1 cellular context compared by ENCODE assay signal in the genomic region with DNA sequence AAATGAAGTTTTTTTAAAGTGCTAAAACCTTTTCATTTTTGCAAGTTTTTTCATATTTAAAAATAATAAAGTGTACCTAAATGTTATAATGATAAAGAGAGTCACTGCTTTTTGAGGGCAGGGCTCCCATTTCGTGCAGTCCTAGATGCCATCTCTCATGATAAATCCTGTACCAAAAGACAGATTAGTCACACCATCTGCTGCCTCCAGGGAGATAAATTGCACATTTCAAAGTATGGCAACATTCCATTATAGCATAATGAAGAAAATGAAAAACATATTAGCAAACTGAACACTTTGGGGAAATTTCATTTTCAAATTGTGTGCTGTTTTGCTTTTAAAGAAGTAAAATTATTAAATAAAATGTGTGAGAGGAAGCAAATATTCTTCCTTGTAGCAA.
TF ChIP-seq lines count a peak whose summit lies in the region.

No MANE protein-coding gene starts in this region.

TF ChIP-seq in H1, 55 proteins besides CTCF, POLR2A, EP300 and RAD21:
- TF ChIP-seq SIRT6 (IDR thresholded peaks at IDR 0.05; ENCODE audit: low read length) (no peak), POU5F1 (IDR thresholded peaks at IDR 0.05; ENCODE audit: low read depth, low read length) (no peak), KDM4A (IDR thresholded peaks at IDR 0.05; ENCODE audit: low read depth, low read length, severe bottlenecking) (no peak), SAP30 (IDR thresholded peaks at IDR 0.05; ENCODE audit: insufficient read depth, insufficient replicate concordance, low read length) (no peak), KDM5A (IDR thresholded peaks at IDR 0.05; ENCODE audit: low read length) (no peak), TAF7 (optimal IDR thresholded peaks at IDR 0.05; ENCODE audit: borderline replicate concordance, low read depth, low read length) (no peak), BRCA1 (IDR thresholded peaks at IDR 0.05; ENCODE audit: low read depth, low read length) (no peak), SIX5 (IDR thresholded peaks at IDR 0.05; ENCODE audit: low read depth, low read length) (no peak), JUN (IDR thresholded peaks at IDR 0.05; ENCODE audit: low read depth, low read length) (no peak), YY1 (IDR thresholded peaks at IDR 0.05; ENCODE audit: low read depth, low read length) (no peak), CTBP2 (IDR thresholded peaks at IDR 0.05; ENCODE audit: borderline replicate concordance, insufficient read depth, insufficient read length, low read length) (no peak), SP2 (IDR thresholded peaks at IDR 0.05; ENCODE audit: low read length) (no peak), CBX8 (IDR thresholded peaks at IDR 0.05; ENCODE audit: borderline replicate concordance, low read depth, low read length) (no peak), SUZ12 (IDR thresholded peaks at IDR 0.05; ENCODE audit: low read length) (no peak), RNF2 (IDR thresholded peaks at IDR 0.05; ENCODE audit: borderline replicate concordance, low read depth, low read length, missing control alignments, poor library complexity, severe bottlenecking) (no peak)
- TF ChIP-seq, protein P1, sequence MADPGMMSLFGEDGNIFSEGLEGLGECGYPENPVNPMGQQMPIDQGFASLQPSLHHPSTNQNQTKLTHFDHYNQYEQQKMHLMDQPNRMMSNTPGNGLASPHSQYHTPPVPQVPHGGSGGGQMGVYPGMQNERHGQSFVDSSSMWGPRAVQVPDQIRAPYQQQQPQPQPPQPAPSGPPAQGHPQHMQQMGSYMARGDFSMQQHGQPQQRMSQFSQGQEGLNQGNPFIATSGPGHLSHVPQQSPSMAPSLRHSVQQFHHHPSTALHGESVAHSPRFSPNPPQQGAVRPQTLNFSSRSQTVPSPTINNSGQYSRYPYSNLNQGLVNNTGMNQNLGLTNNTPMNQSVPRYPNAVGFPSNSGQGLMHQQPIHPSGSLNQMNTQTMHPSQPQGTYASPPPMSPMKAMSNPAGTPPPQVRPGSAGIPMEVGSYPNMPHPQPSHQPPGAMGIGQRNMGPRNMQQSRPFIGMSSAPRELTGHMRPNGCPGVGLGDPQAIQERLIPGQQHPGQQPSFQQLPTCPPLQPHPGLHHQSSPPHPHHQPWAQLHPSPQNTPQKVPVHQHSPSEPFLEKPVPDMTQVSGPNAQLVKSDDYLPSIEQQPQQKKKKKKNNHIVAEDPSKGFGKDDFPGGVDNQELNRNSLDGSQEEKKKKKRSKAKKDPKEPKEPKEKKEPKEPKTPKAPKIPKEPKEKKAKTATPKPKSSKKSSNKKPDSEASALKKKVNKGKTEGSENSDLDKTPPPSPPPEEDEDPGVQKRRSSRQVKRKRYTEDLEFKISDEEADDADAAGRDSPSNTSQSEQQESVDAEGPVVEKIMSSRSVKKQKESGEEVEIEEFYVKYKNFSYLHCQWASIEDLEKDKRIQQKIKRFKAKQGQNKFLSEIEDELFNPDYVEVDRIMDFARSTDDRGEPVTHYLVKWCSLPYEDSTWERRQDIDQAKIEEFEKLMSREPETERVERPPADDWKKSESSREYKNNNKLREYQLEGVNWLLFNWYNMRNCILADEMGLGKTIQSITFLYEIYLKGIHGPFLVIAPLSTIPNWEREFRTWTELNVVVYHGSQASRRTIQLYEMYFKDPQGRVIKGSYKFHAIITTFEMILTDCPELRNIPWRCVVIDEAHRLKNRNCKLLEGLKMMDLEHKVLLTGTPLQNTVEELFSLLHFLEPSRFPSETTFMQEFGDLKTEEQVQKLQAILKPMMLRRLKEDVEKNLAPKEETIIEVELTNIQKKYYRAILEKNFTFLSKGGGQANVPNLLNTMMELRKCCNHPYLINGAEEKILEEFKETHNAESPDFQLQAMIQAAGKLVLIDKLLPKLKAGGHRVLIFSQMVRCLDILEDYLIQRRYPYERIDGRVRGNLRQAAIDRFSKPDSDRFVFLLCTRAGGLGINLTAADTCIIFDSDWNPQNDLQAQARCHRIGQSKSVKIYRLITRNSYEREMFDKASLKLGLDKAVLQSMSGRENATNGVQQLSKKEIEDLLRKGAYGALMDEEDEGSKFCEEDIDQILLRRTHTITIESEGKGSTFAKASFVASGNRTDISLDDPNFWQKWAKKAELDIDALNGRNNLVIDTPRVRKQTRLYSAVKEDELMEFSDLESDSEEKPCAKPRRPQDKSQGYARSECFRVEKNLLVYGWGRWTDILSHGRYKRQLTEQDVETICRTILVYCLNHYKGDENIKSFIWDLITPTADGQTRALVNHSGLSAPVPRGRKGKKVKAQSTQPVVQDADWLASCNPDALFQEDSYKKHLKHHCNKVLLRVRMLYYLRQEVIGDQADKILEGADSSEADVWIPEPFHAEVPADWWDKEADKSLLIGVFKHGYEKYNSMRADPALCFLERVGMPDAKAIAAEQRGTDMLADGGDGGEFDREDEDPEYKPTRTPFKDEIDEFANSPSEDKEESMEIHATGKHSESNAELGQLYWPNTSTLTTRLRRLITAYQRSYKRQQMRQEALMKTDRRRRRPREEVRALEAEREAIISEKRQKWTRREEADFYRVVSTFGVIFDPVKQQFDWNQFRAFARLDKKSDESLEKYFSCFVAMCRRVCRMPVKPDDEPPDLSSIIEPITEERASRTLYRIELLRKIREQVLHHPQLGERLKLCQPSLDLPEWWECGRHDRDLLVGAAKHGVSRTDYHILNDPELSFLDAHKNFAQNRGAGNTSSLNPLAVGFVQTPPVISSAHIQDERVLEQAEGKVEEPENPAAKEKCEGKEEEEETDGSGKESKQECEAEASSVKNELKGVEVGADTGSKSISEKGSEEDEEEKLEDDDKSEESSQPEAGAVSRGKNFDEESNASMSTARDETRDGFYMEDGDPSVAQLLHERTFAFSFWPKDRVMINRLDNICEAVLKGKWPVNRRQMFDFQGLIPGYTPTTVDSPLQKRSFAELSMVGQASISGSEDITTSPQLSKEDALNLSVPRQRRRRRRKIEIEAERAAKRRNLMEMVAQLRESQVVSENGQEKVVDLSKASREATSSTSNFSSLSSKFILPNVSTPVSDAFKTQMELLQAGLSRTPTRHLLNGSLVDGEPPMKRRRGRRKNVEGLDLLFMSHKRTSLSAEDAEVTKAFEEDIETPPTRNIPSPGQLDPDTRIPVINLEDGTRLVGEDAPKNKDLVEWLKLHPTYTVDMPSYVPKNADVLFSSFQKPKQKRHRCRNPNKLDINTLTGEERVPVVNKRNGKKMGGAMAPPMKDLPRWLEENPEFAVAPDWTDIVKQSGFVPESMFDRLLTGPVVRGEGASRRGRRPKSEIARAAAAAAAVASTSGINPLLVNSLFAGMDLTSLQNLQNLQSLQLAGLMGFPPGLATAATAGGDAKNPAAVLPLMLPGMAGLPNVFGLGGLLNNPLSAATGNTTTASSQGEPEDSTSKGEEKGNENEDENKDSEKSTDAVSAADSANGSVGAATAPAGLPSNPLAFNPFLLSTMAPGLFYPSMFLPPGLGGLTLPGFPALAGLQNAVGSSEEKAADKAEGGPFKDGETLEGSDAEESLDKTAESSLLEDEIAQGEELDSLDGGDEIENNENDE (IDR thresholded peaks at IDR 0.05; ENCODE audit: insufficient replicate concordance, low read length) = no peak
- TF ChIP-seq, protein P2, sequence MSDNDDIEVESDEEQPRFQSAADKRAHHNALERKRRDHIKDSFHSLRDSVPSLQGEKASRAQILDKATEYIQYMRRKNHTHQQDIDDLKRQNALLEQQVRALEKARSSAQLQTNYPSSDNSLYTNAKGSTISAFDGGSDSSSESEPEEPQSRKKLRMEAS (IDR thresholded peaks at IDR 0.05) = no peak
- TF ChIP-seq, protein P3, sequence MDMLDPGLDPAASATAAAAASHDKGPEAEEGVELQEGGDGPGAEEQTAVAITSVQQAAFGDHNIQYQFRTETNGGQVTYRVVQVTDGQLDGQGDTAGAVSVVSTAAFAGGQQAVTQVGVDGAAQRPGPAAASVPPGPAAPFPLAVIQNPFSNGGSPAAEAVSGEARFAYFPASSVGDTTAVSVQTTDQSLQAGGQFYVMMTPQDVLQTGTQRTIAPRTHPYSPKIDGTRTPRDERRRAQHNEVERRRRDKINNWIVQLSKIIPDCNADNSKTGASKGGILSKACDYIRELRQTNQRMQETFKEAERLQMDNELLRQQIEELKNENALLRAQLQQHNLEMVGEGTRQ (IDR thresholded peaks at IDR 0.05; ENCODE audit: low read length) = no peak
- TF ChIP-seq, protein P4, sequence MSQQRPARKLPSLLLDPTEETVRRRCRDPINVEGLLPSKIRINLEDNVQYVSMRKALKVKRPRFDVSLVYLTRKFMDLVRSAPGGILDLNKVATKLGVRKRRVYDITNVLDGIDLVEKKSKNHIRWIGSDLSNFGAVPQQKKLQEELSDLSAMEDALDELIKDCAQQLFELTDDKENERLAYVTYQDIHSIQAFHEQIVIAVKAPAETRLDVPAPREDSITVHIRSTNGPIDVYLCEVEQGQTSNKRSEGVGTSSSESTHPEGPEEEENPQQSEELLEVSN (IDR thresholded peaks at IDR 0.05) = no peak
TF ChIP-seq in H1: peak in this region for 0.
